ENCODE assay signal across 9 cellular contexts in genomic region chr11:14894657-14895598, GRCh38. TPM values are rescaled to one million over a fixed set of nuclear protein-coding genes. Genes with fewer than 3 reads are reported as not detected.
DNase-seq lines count a peak whose midpoint lies in the region; ATAC-seq, FAIRE-seq and TF ChIP-seq lines count a peak whose summit lies in the region.
"Had no signal": no experiment of that assay in that cellular context is flagged by ENCODE, and none has a peak within 500 bp of the region (broad histone marks: within the 10 kb centered on the region; RNA-seq: fewer than 3 reads in every experiment).

No MANE protein-coding gene starts in this region.

- no peaks in the 10 kb centered on the region for H3K27me3 Mint-ChIP-seq in activated naive CD4-positive, alpha-beta T cell treated with anti-CD3 and anti-CD28 coated beads, Interleukin-2, amount 50 U/mL, for 24 hours

- TF ChIP-seq RAD21 in IMR-90 (IDR thresholded peaks at IDR 0.05; ENCODE audit: low read length) = no peak

- ATAC-seq in IMR-90 (ENCODE audit: low read depth) = no peak
- ATAC-seq in HG02571 (IDR thresholded peaks at IDR 0.05; ENCODE audit: unreplicated experiment) = no peak
- ATAC-seq in GM18498 (IDR thresholded peaks at IDR 0.05; ENCODE audit: unreplicated experiment) = no peak

- TF ChIP-seq CTCF in IMR-90 (conservative IDR thresholded peaks at IDR 0.05; ENCODE audit: low read depth, low read length) = no peak
- no peak for TF ChIP-seq CTCF in kidney (IDR thresholded peaks at IDR 0.05; ENCODE audit: borderline replicate concordance, extremely low read depth, insufficient read depth)

- H4K20me1 ChIP-seq in IMR-90 (ENCODE audit: insufficient read depth, low read length) = no peaks in the 10 kb centered on the region

- H4K8ac ChIP-seq in IMR-90 (ENCODE audit: low read depth in 2 of 2, low read length in 2 of 2) = peak overlapping the region in 1 of 2 experiments; percentile 24; a peak in 1 of 4 replicates

- peak overlapping the region; percentile 63 for H3K27ac Mint-ChIP-seq in activated naive CD4-positive, alpha-beta T cell treated with anti-CD3 and anti-CD28 coated beads, Interleukin-2, amount 50 U/mL, for 24 hours

- H3K23ac ChIP-seq in IMR-90 (ENCODE audit: low read depth, low read length) = no peak overlapping the region

- H3K4me1 ChIP-seq in IMR-90 (ENCODE audit: control insufficient read depth, insufficient read depth, low read length) (peaks cover 3% of the 10 kb centered on the region; the same call in 1 of the 2 replicates), kidney (ENCODE audit: control insufficient read depth in 1 of 2, insufficient read depth in 1 of 2, low read depth in 1 of 2, low read length in 2 of 2) (no peaks in the 10 kb centered on the region)

- H3K9me3 Mint-ChIP-seq in activated naive CD4-positive, alpha-beta T cell treated with anti-CD3 and anti-CD28 coated beads, Interleukin-2, amount 50 U/mL, for 24 hours = no peaks in the 10 kb centered on the region

- H2AK5ac ChIP-seq in IMR-90 (ENCODE audit: low read depth, low read length) = no peak overlapping the region

- H4K5ac ChIP-seq in IMR-90 (ENCODE audit: low read depth, low read length) = no peak overlapping the region; the same call in 1 of the 2 replicates

- peaks cover 6% of the 10 kb centered on the region for H3K27me3 ChIP-seq in IMR-90 (ENCODE audit: control insufficient read depth, insufficient read depth, low read length)

- peak overlapping the region; percentile 16 for H2AFZ ChIP-seq in IMR-90 (replicated peaks; ENCODE audit: low read length, poor library complexity)

- peak overlapping the region; percentile 5; the same call in 1 of the 2 replicates for H2BK120ac ChIP-seq in IMR-90 (ENCODE audit: low read depth, low read length)

- H3K56ac ChIP-seq in IMR-90 (ENCODE audit: extremely low read depth, insufficient read depth, low read length) = no peak overlapping the region

- H2BK20ac ChIP-seq in IMR-90 (ENCODE audit: low read depth, low read length) = no peak overlapping the region; the same call in 1 of the 2 replicates

- H3K4me3 Mint-ChIP-seq in activated naive CD4-positive, alpha-beta T cell treated with anti-CD3 and anti-CD28 coated beads, Interleukin-2, amount 50 U/mL, for 24 hours = no peak overlapping the region

- dilution Hi-C loops in IMR-90 (cut with HindIII; ENCODE audit: low sequenced_read_pairs, unreplicated experiment) = no loop called here

- no peak overlapping the region for H3K4ac ChIP-seq in IMR-90 (ENCODE audit: low read depth, low read length)

- peaks cover 0 to 7% of the 10 kb centered on the region in 2 experiments; a peak in 2 of 4 replicates for H3K79me1 ChIP-seq in IMR-90 (ENCODE audit: low read depth in 1 of 2, low read length in 2 of 2)

- POLR2A ChIA-PET in IMR-90 (lab: Charles Lee; ENCODE audit: unreplicated experiment) = no interaction called here

- no peak overlapping the region for H2BK5ac ChIP-seq in IMR-90 (ENCODE audit: low read depth, low read length, poor library complexity, severe bottlenecking)

- CTCF ChIA-PET in IMR-90 (lab: Yijun Ruan, JAX) = interaction anchor here (1.6 kb wide), 1 partner anchor 14 kb away, joined by 4 read pairs; no protein-coding TSS in a partner anchor

- FAIRE-seq in kidney (lab: Jason Lieb, UNC) = no peak
- no peak for FAIRE-seq in HTR-8/SVneo (lab: Jason Lieb, UNC)
- FAIRE-seq: islet of Langerhans had no signal

- H2BK15ac ChIP-seq in IMR-90 (ENCODE audit: low read depth, low read length) = no peak overlapping the region

- no peak overlapping the region for H3K4me2 ChIP-seq in IMR-90 (ENCODE audit: low read depth, low read length)

- DNase-seq in AML-193 (lab: John Stamatoyannopoulos, UW) (peak; percentile 78 to 86), IMR-90 (peak; percentile 52), kidney (peak; percentile 41), HTR-8/SVneo (ENCODE audit: insufficient read length, low spot score) (no peak)
- DNase-seq in activated effector memory CD4-positive, alpha-beta T cell treated with Interleukin-2 at 50 U/mL for 16 hours = no peak

- H3K36me3 ChIP-seq in IMR-90 (ENCODE audit: control insufficient read depth, insufficient read depth, low read length) (no peaks in the 10 kb centered on the region), kidney (ENCODE audit: control insufficient read depth in 1 of 2, insufficient read depth in 2 of 2, low read length in 2 of 2) (no peaks in the 10 kb centered on the region)

- peaks cover 38% of the 10 kb centered on the region for H3K4me1 Mint-ChIP-seq in activated naive CD4-positive, alpha-beta T cell treated with anti-CD3 and anti-CD28 coated beads, Interleukin-2, amount 50 U/mL, for 24 hours

- H3K27ac ChIP-seq in IMR-90 (ENCODE audit: insufficient read depth, low read length) (no peak overlapping the region), kidney (ENCODE audit: low read depth in 2 of 2, low read length in 2 of 2) (no peak overlapping the region)

- H3K18ac ChIP-seq in IMR-90 (ENCODE audit: low read depth, low read length) = no peak overlapping the region

- H3K4me3 ChIP-seq in IMR-90 (ENCODE audit: insufficient read depth, low read depth, low read length) (no peak overlapping the region), kidney (ENCODE audit: low read length in 2 of 2) (no peak overlapping the region)

- H3K9ac ChIP-seq in IMR-90 (ENCODE audit: low read depth, low read length) (no peak overlapping the region), kidney (ENCODE audit: low read length in 2 of 2) (no peak overlapping the region)

- peaks cover 3% of the 10 kb centered on the region for H3K36me3 Mint-ChIP-seq in activated naive CD4-positive, alpha-beta T cell treated with anti-CD3 and anti-CD28 coated beads, Interleukin-2, amount 50 U/mL, for 24 hours

- in situ Hi-C loops in IMR-90 (cut with MboI; ENCODE audit: low sequenced_read_pairs) = loop anchor here (5.0 to 25.0 kb wide), 2 partner anchors 373 to 633 kb away; partner anchors contain the start of gene PSMA1

- H3K14ac ChIP-seq in IMR-90 (replicated peaks; ENCODE audit: low read depth, low read length) = no peak overlapping the region

- no TSS peak for BruUV-seq in IMR-90 (replicated peaks; lab: Mats Ljungman, UMichigan)

- 33% methylated on average over 1 of the region's 5 CpGs; no CpG with 5 or more reads in 1 of the 2 experiments for WGBS in IMR-90 (ENCODE audit: extremely low coverage in 2 of 2, insufficient read length in 1 of 2), 2 experiments

- 0 out of 2 replicates have a peak overlapping the region, but pooled peaks have one; percentile 13 for H4K91ac ChIP-seq in IMR-90 (ENCODE audit: insufficient read depth, low read depth, low read length)

- H2AK9ac ChIP-seq in IMR-90 (replicated peaks; ENCODE audit: low read depth, low read length, poor library complexity) = no peak overlapping the region

- no peaks in the 10 kb centered on the region; the same call in 1 of the 2 replicates for H3K9me1 ChIP-seq in IMR-90 (ENCODE audit: insufficient read depth, low read length)

- no peak for TF ChIP-seq POLR2A in IMR-90 (IDR thresholded peaks at IDR 0.05; ENCODE audit: low read depth, low read length)

- no peaks in the 10 kb centered on the region for H3K9me3 ChIP-seq in IMR-90 (ENCODE audit: control insufficient read depth, insufficient read depth, low read length)
- no peaks in the 10 kb centered on the region for H3K9me3 ChIP-seq in kidney (ENCODE audit: control insufficient read depth in 1 of 2, low read length in 2 of 2)

- intact Hi-C loops in IMR-90 (cut with micrococcal nuclease) = no loop called here
- intact Hi-C loops in kidney (cut with DNase I) = no loop called here

TF ChIP-seq in IMR-90, 13 proteins besides CTCF, POLR2A, EP300 and RAD21:
- TF ChIP-seq CHD1 (IDR thresholded peaks at IDR 0.05; ENCODE audit: low read depth, low read length) (no peak), MAFK (IDR thresholded peaks at IDR 0.05; ENCODE audit: low read depth, low read length) (peak; percentile 8; the same call in 1 of the 2 replicates), NFE2L2 (IDR thresholded peaks at IDR 0.05; ENCODE audit: low read depth, low read length) (no peak), CEBPB (IDR thresholded peaks at IDR 0.05; ENCODE audit: low read depth, low read length) (peak; percentile 82)

RNA-seq across cellular contexts. Expression of gene CYP2R1, which starts 2.9 kb away (rescaled TPM):
- total RNA-seq in IMR-90 (2012; rRNA removed) (5.2 and 5.6 TPM in 2 replicates), kidney (11.6 TPM)
- polyA plus RNA-seq in IMR-90 (2012; rRNA removed) (4.7 and 5.3 TPM in 2 replicates), kidney (ENCODE audit: insufficient read depth, low read depth, low replicate concordance) (18.5 TPM)
- polyA plus RNA-seq in IMR-90 (2012; cell fraction: cytosol; rRNA removed) = 0.78 and 0.99 TPM in 2 replicates
- 3.6 and 25.3 TPM in 2 replicates for polyA plus RNA-seq in IMR-90 (2012; cell fraction: nucleus; rRNA removed; ENCODE audit: low replicate concordance)

Comparison
In these comparisons a context has a peak if more than half of its experiments do, and no peak if none do; other contexts are left out.
1. DNase-seq: peak in AML-193 (2 of 2), IMR-90 (single experiment) and kidney (single experiment); none in activated effector memory CD4-positive, alpha-beta T cell treated with Interleukin-2 at 50 U/mL for 16 hours (single experiment) and HTR-8/SVneo (single experiment).